ENCODE assay signal across 17 cellular contexts in the genomic region with DNA sequence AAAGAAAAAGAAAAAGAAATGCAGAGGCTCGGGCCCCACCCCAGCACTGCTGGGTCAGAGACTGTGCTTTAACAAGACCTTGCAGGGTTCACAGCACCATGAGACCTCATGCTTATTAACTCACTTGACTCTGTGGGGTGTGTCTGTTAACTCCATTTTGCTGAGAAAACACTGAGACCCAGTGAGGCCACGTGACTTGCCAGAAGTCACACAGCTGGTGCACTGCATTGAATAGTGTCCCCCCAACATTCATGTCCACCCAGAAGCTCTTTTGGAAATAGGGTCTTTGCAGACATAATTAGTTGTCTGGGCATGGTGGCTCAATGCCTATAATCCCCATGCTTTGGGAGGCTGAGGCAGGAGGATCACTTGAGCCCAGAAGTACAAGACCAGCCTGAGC. TPM values are rescaled to one million over a fixed set of nuclear protein-coding genes. Genes with fewer than 3 reads are reported as not detected.
DNase-seq lines count a peak whose midpoint lies in the region; ATAC-seq, FAIRE-seq and TF ChIP-seq lines count a peak whose summit lies in the region.
"Had no signal": no experiment of that assay in that cellular context is flagged by ENCODE, and none has a peak within 500 bp of the region (broad histone marks: within the 10 kb centered on the region; RNA-seq: fewer than 3 reads in every experiment).

No MANE protein-coding gene starts in this region.

- no peak for FAIRE-seq in GM12878 (lab: Jason Lieb, UNC)
- FAIRE-seq: A204.1, D721Med, H54 had no signal

- H3K4me3 ChIP-seq in GM12878 (no peak overlapping the region), sigmoid colon (no peak overlapping the region), BE2C (ENCODE audit: low read depth, low read length) (no peak overlapping the region)
- H3K4me3 ChIP-seq: GM23338 had no signal

- TF ChIP-seq CTCF in natural killer cell (IDR thresholded peaks at IDR 0.05) = no peak
- no peak for TF ChIP-seq CTCF in GM12878 (IDR thresholded peaks at IDR 0.05 in 2 of 3, conservative IDR thresholded peaks at IDR 0.05 in 1 of 3; ENCODE audit: control insufficient read depth in 2 of 3, extremely low read depth in 1 of 3, insufficient read depth in 1 of 3, low read depth in 3 of 3, low read length in 3 of 3)
- TF ChIP-seq CTCF in sigmoid colon (IDR thresholded peaks at IDR 0.05) = no peak
- no peak for TF ChIP-seq CTCF in BE2C (IDR thresholded peaks at IDR 0.05; ENCODE audit: low read depth, low read length)

- 31% methylated on average over 2 of the region's 2 CpGs for WGBS in GM12878 (ENCODE audit: insufficient coverage, insufficient replicate concordance, low lambda C conversion rate, missing lambda C conversion rate)
- WGBS in sigmoid colon, 2 donors = 70 to 87% methylated on average over 2 of the region's 2 CpGs

- H3K4me1 ChIP-seq in GM12878 (ENCODE audit: control insufficient read depth, insufficient read depth, low read length) (no peaks in the 10 kb centered on the region), sigmoid colon (no peaks in the 10 kb centered on the region), BE2C (no peaks in the 10 kb centered on the region)
- H3K4me1 ChIP-seq: Caco-2 had no signal

- H3K9me3 Mint-ChIP-seq in natural killer cell treated with Interleukin-12 subunit alpha and Interleukin-12 subunit beta and Interleukin-15 and Interleukin-18, amount 100 ng/mL, for 72 hours = no peaks in the 10 kb centered on the region
- no peaks in the 10 kb centered on the region for H3K9me3 Mint-ChIP-seq in natural killer cell
- H3K9me3 Mint-ChIP-seq: CD4-positive, alpha-beta T cell; GM23338 had no signal

- no TSS peak for BruUV-seq in GM12878 (replicated peaks; lab: Mats Ljungman, UMichigan)

- H3K79me2 ChIP-seq in GM12878 (ENCODE audit: control insufficient read depth, insufficient read depth, low read length) = no peaks in the 10 kb centered on the region

- POLR2A ChIA-PET in GM12878 (lab: Charles Lee) = no interaction called here

- H3K27ac Mint-ChIP-seq in natural killer cell treated with Interleukin-12 subunit alpha and Interleukin-12 subunit beta and Interleukin-15 and Interleukin-18, amount 100 ng/mL, for 72 hours = no peak overlapping the region
- H3K27ac Mint-ChIP-seq in natural killer cell = no peak overlapping the region
- H3K27ac Mint-ChIP-seq: CD4-positive, alpha-beta T cell; GM23338 had no signal

- H2AFZ ChIP-seq in GM12878 (ENCODE audit: control insufficient read depth, low read depth, low read length) = no peak overlapping the region
- H2AFZ ChIP-seq: GM23338 had no signal

- no peaks in the 10 kb centered on the region; a peak in 1 of 4 replicates for H3K27me3 ChIP-seq in GM12878 (replicated peaks in 1 of 2; ENCODE audit: control insufficient read depth in 2 of 2, insufficient read depth in 2 of 2, low read length in 1 of 2)
- H3K27me3 ChIP-seq in sigmoid colon = peaks cover 0 to 2% (median 0%) of the 10 kb centered on the region in 3 donors
- H3K27me3 ChIP-seq in BE2C = no peaks in the 10 kb centered on the region

- no peak for TF ChIP-seq RAD21 in GM12878 (IDR thresholded peaks at IDR 0.05; ENCODE audit: insufficient read depth, low read depth, low read length)

- no peaks in the 10 kb centered on the region for H3K4me1 Mint-ChIP-seq in natural killer cell treated with Interleukin-12 subunit alpha and Interleukin-12 subunit beta and Interleukin-15 and Interleukin-18, amount 100 ng/mL, for 72 hours (ENCODE audit: low read depth in 2 of 2)
- no peaks in the 10 kb centered on the region for H3K4me1 Mint-ChIP-seq in natural killer cell

- TF ChIP-seq POLR2A in GM12878 (IDR thresholded peaks at IDR 0.05; ENCODE audit: low read depth, low read length) = no peak
- TF ChIP-seq POLR2A in sigmoid colon (IDR thresholded peaks at IDR 0.05) = no peak

- H3K36me3 Mint-ChIP-seq in natural killer cell treated with Interleukin-12 subunit alpha and Interleukin-12 subunit beta and Interleukin-15 and Interleukin-18, amount 100 ng/mL, for 72 hours = no peaks in the 10 kb centered on the region
- H3K36me3 Mint-ChIP-seq in natural killer cell = no peaks in the 10 kb centered on the region

- no peak overlapping the region for H3K4me2 ChIP-seq in GM12878 (ENCODE audit: control insufficient read depth, insufficient read depth)
- H3K4me2 ChIP-seq: GM23338 had no signal

- peak; percentile 44 for DNase-seq in natural killer cell treated with Interleukin-12 subunit alpha and Interleukin-12 subunit beta and Interleukin-15 and Interleukin-18, amount 100 ng/mL, for 72 hours (ENCODE audit: low spot score)
- DNase-seq in natural killer cell (no peak), GM12878 (ENCODE audit: low read depth, low spot score) (no peak), sigmoid colon (peak; percentile 18), pons (ENCODE audit: low spot score) (no peak), BE2C (no peak)
- DNase-seq: ACHN; Caco-2; CD4-positive, alpha-beta T cell; DMS79; GDM1; HCEC 1CT had no signal

- H3K27ac ChIP-seq in GM12878 (ENCODE audit: control insufficient read depth, insufficient read depth) (no peak overlapping the region), sigmoid colon (no peak overlapping the region)
- H3K27ac ChIP-seq: C4-2B had no signal

- CTCF ChIA-PET in GM12878 (lab: Yijun Ruan, JAX) = interaction anchor here (0.6 to 1.5 kb wide), 2 partner anchors 20 to 27 kb away, joined by 4 read pairs; no protein-coding TSS in a partner anchor

- RAD21 ChIA-PET in GM12878 (lab: Charles Lee; ENCODE audit: unreplicated experiment) = no interaction called here

- H3K9ac ChIP-seq in GM12878 (ENCODE audit: control insufficient read depth, insufficient read depth, low read length) = no peak overlapping the region

- ATAC-seq in natural killer cell treated with Interleukin-12 subunit alpha and Interleukin-12 subunit beta and Interleukin-15 and Interleukin-18, amount 100 ng/mL, for 72 hours = no peak
- ATAC-seq in natural killer cell (no peak), GM12878 (no peak)
- ATAC-seq: GM23338 had no signal

- intact Hi-C loops in natural killer cell (cut with micrococcal nuclease) (no loop called here), GM12878 (cut with micrococcal nuclease; ENCODE audit: unreplicated experiment) (no loop called here), sigmoid colon (cut with DNase I) (no loop called here)

- H3K4me3 Mint-ChIP-seq in natural killer cell treated with Interleukin-12 subunit alpha and Interleukin-12 subunit beta and Interleukin-15 and Interleukin-18, amount 100 ng/mL, for 72 hours = no peak overlapping the region
- H3K4me3 Mint-ChIP-seq in natural killer cell = no peak overlapping the region
- H3K4me3 Mint-ChIP-seq: CD4-positive, alpha-beta T cell; GM23338 had no signal

- no peaks in the 10 kb centered on the region for H3K36me3 ChIP-seq in GM12878 (ENCODE audit: control insufficient read depth in 2 of 2, insufficient read depth in 2 of 2, low read length in 1 of 2)
- no peaks in the 10 kb centered on the region for H3K36me3 ChIP-seq in sigmoid colon
- no peaks in the 10 kb centered on the region for H3K36me3 ChIP-seq in BE2C

- TF ChIP-seq EP300 in GM12878 (IDR thresholded peaks at IDR 0.05; ENCODE audit: borderline replicate concordance in 1 of 2, control insufficient read depth in 1 of 2, low read depth in 2 of 2, low read length in 2 of 2) = no peak
- TF ChIP-seq EP300 in sigmoid colon (IDR thresholded peaks at IDR 0.05) = no peak

- SMC1A ChIA-PET in GM12878 (lab: Charles Lee; ENCODE audit: uncharacterized antibody, unreplicated experiment) = no interaction called here

- H4K20me1 ChIP-seq in GM12878 (ENCODE audit: control insufficient read depth, insufficient read depth) = no peaks in the 10 kb centered on the region

- H3K27me3 Mint-ChIP-seq in natural killer cell treated with Interleukin-12 subunit alpha and Interleukin-12 subunit beta and Interleukin-15 and Interleukin-18, amount 100 ng/mL, for 72 hours = no peaks in the 10 kb centered on the region
- H3K27me3 Mint-ChIP-seq in natural killer cell (ENCODE audit: low read depth in 2 of 2) = no peaks in the 10 kb centered on the region
- H3K27me3 Mint-ChIP-seq: CD4-positive, alpha-beta T cell had no signal

- in situ Hi-C loops in GM12878 (cut with MboI) = no loop called here

- H3K9me3 ChIP-seq in GM12878 (replicated peaks; ENCODE audit: control insufficient read depth, insufficient read depth, low read length) (no peaks in the 10 kb centered on the region), sigmoid colon (no peaks in the 10 kb centered on the region), BE2C (no peaks in the 10 kb centered on the region)
- H3K9me3 ChIP-seq: Caco-2 had no signal

RNA-seq across cellular contexts. Expression of a gene that starts 39.7 kb away (rescaled TPM):
- total RNA-seq in natural killer cell treated with Interleukin-12 subunit alpha and Interleukin-12 subunit beta and Interleukin-15 and Interleukin-18, amount 100 ng/mL, for 72 hours = under 1 TPM; 0.31 to 0.78 TPM
- total RNA-seq in natural killer cell (1 to 10 TPM in 1 of 3 donors, under 1 TPM in 2; 0.34 to 1.2 (median 0.73) TPM), GM12878 (2014; rRNA removed) (0.05 and 0.06 TPM in 2 replicates), GM12878 (2014; rRNA removed; fragmentation: Illumina TruSeq; extraction: Trizol) (0.13 and 0.14 TPM in 2 replicates), GM12878 (2021) (0.19 and 0.49 TPM in 2 replicates), sigmoid colon (1 to 10 TPM in 3 of 4 donors, under 1 TPM in 1; 0.49 to 2.8 (median 1.5) TPM)
- 1.2 and 2.4 TPM in 2 replicates for total RNA-seq in GM12878 (2013; cell fraction: nucleolus; rRNA removed)
- polyA plus RNA-seq in GM12878 (2011; ENCODE audit: low read depth) = 0.05 TPM
- polyA plus RNA-seq in GM12878 (2011; rRNA removed) (0.07 and 0.23 TPM in 2 replicates), GM12878 (2014; fragmentation: Illumina TruSeq; extraction: Trizol) (0.05 and 0.09 TPM in 2 replicates), GM12878 (2014; fragmentation: Nextera tagmentation; extraction: Ambion mirVana) (not detected), GM12878 (2014; rRNA removed) (0.22 and 0.49 TPM in 2 replicates), GM12878 (2016; fragmentation: Nextera tagmentation; extraction: Ambion mirVana) (under 1 TPM in 1 of 2 experiments, not detected in 1; 0.03 TPM), sigmoid colon (under 1 TPM in 1 of 3 donors, not detected in 2; 0.80 TPM)
- 0.12 and 0.17 TPM in 2 replicates for polyA plus RNA-seq in GM12878 (2011; cell fraction: cytosol; rRNA removed)
- 1.0 and 1.3 TPM in 2 replicates for polyA plus RNA-seq in GM12878 (2011; cell fraction: nucleus; rRNA removed)
- 0.15 and 0.34 TPM in 2 replicates for polyA plus RNA-seq in GM12878 (2012)
- polyA minus RNA-seq in GM12878 (2011; rRNA and poly(A)+ RNA removed) = 0.22 and 0.26 TPM in 2 replicates
- polyA minus RNA-seq in GM12878 (2011; cell fraction: cytosol; rRNA and poly(A)+ RNA removed) = not detected in 2 replicates
- 0.24 and 0.48 TPM in 2 replicates for polyA minus RNA-seq in GM12878 (2011; cell fraction: nucleus; rRNA and poly(A)+ RNA removed)
- polyA plus RNA-seq in BE2C (2012; ENCODE audit: insufficient read depth, insufficient read length, low read depth) = 0.52 TPM

RNA-seq across cellular contexts. Expression of a gene that starts 59.0 kb away (rescaled TPM):
- 100 to 1,000 TPM; 209 to 355 TPM for total RNA-seq in natural killer cell treated with Interleukin-12 subunit alpha and Interleukin-12 subunit beta and Interleukin-15 and Interleukin-18, amount 100 ng/mL, for 72 hours
- 100 to 1,000 TPM; 210 to 239 (median 228) TPM for total RNA-seq in natural killer cell
- total RNA-seq in GM12878 (2013; cell fraction: nucleolus; rRNA removed) = 78.4 and 86.2 TPM in 2 replicates
- 191 and 240 TPM in 2 replicates for total RNA-seq in GM12878 (2014; rRNA removed)
- 435 and 466 TPM in 2 replicates for total RNA-seq in GM12878 (2014; rRNA removed; fragmentation: Illumina TruSeq; extraction: Trizol)
- total RNA-seq in GM12878 (2021) = 437 and 439 TPM in 2 replicates
- polyA plus RNA-seq in GM12878 (2011; ENCODE audit: low read depth) = 586 TPM
- polyA plus RNA-seq in GM12878 (2011; rRNA removed) = 424 and 754 TPM in 2 replicates
- polyA plus RNA-seq in GM12878 (2011; cell fraction: cytosol; rRNA removed) = 89.5 and 93.5 TPM in 2 replicates
- polyA plus RNA-seq in GM12878 (2011; cell fraction: nucleus; rRNA removed) = 64.1 and 66.3 TPM in 2 replicates
- 1,465 and 2,074 TPM in 2 replicates for polyA plus RNA-seq in GM12878 (2012)
- polyA plus RNA-seq in GM12878 (2014; fragmentation: Illumina TruSeq; extraction: Trizol) = 479 and 560 TPM in 2 replicates
- polyA plus RNA-seq in GM12878 (2014; fragmentation: Nextera tagmentation; extraction: Ambion mirVana) = 100 to 1,000 TPM; 437 to 560 TPM
- polyA plus RNA-seq in GM12878 (2014; rRNA removed) = 295 and 340 TPM in 2 replicates
- 100 to 1,000 TPM; 302 to 303 TPM for polyA plus RNA-seq in GM12878 (2016; fragmentation: Nextera tagmentation; extraction: Ambion mirVana)
- 51.5 and 55.5 TPM in 2 replicates for polyA minus RNA-seq in GM12878 (2011; rRNA and poly(A)+ RNA removed)
- polyA minus RNA-seq in GM12878 (2011; cell fraction: cytosol; rRNA and poly(A)+ RNA removed) = 40.6 and 55.2 TPM in 2 replicates
- polyA minus RNA-seq in GM12878 (2011; cell fraction: nucleus; rRNA and poly(A)+ RNA removed) = 19.2 and 29.6 TPM in 2 replicates
- total RNA-seq in sigmoid colon = 100 to 1,000 TPM; 166 to 267 (median 219) TPM
- 100 to 1,000 TPM; 299 to 443 (median 410) TPM for polyA plus RNA-seq in sigmoid colon
- 260 TPM for polyA plus RNA-seq in BE2C (2012; ENCODE audit: insufficient read depth, insufficient read length, low read depth)

Comparison
In these comparisons a context has a peak if more than half of its experiments do, and no peak if none do; other contexts are left out.
1. DNase-seq: peak in natural killer cell treated with Interleukin-12 subunit alpha and Interleukin-12 subunit beta and Interleukin-15 and Interleukin-18, amount 100 ng/mL, for 72 hours (single experiment) and sigmoid colon (single experiment); none in natural killer cell (single experiment), GM12878 (single experiment), pons (single experiment) and BE2C (single experiment).